2 cellular contexts compared by ENCODE assay signal in the genomic region with DNA sequence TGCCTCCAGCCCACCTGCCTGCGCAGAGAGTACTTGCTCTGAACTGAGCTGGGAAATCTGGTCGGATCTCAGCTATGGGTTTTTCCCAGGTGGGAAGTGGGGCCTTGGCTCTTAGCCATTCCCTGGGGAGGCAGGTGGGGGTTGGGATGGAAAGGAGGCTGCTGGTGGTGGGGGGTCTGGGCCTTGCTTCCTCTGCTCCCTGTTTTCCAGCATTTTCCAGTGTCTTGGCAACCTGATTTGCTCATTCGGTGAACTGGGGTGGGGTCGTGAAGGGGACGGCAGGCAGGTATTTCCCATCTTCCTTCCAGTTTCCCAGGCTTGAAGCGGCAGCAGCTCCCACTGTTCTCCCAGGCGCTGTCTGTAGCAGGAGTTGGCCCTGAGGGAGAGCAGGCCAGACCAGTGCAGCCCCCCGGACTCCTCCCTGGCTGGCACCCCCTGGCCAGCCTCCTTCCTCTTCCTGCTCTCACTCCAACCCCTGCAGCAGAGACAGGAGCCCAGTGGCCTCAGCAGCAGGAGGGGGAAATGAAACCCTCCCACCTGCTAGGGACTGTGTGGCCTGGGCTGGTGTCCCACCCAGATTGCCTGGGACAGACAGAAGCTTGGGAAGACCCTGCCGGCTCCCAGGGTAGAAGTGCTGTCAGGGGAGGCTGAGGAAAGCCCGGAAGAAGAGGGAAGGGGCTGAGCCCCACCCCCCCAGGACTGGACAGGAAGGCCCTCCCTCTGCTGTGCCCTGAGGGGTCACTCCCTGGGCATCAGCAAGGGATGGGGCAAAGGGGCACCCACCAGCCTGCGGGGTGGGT.
A peak's percentile ranks its signal among the peaks of the same experiment; 100 is the strongest.
TF ChIP-seq lines count a peak whose summit lies in the region.

No MANE protein-coding gene starts in this region.

TF ChIP-seq in HEK293, 187 proteins besides CTCF, POLR2A, EP300 and RAD21:
- TF ChIP-seq ZNF350 (tag by site-specific recombination; IDR thresholded peaks at IDR 0.05): no peak
- no peak for TF ChIP-seq IKZF3 (tag by site-specific recombination; IDR thresholded peaks at IDR 0.05)
- no peak for TF ChIP-seq PRDM2 (tag by site-specific recombination; IDR thresholded peaks at IDR 0.05; ENCODE audit: borderline replicate concordance)
- TF ChIP-seq GLIS1 (tag by site-specific recombination; IDR thresholded peaks at IDR 0.05): peak; percentile 82
- no peak for TF ChIP-seq ZNF398 (tag by site-specific recombination; IDR thresholded peaks at IDR 0.05)
- TF ChIP-seq, protein P1, sequence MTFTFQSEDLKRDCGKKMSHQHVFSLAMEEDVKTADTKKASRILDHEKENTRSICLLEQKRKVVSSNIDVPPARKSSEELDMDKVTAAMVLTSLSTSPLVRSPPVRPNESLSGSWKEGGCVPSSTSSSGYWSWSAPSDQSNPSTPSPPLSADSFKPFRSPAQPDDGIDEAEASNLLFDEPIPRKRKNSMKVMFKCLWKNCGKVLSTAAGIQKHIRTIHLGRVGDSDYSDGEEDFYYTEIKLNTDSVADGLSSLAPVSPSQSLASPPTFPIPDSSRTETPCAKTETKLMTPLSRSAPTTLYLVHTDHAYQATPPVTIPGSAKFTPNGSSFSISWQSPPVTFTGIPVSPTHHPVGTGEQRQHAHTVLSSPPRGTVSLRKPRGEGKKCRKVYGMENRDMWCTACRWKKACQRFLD (tag by site-specific recombination; IDR thresholded peaks at IDR 0.05): no peak
- TF ChIP-seq ZEB2 (tag by site-specific recombination; IDR thresholded peaks at IDR 0.05): no peak
- TF ChIP-seq, protein P2, sequence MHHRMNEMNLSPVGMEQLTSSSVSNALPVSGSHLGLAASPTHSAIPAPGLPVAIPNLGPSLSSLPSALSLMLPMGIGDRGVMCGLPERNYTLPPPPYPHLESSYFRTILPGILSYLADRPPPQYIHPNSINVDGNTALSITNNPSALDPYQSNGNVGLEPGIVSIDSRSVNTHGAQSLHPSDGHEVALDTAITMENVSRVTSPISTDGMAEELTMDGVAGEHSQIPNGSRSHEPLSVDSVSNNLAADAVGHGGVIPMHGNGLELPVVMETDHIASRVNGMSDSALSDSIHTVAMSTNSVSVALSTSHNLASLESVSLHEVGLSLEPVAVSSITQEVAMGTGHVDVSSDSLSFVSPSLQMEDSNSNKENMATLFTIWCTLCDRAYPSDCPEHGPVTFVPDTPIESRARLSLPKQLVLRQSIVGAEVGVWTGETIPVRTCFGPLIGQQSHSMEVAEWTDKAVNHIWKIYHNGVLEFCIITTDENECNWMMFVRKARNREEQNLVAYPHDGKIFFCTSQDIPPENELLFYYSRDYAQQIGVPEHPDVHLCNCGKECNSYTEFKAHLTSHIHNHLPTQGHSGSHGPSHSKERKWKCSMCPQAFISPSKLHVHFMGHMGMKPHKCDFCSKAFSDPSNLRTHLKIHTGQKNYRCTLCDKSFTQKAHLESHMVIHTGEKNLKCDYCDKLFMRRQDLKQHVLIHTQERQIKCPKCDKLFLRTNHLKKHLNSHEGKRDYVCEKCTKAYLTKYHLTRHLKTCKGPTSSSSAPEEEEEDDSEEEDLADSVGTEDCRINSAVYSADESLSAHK (tag by site-specific recombination; IDR thresholded peaks at IDR 0.05): no peak
- TF ChIP-seq ZIC2 (tag by site-specific recombination; IDR thresholded peaks at IDR 0.05): peak; percentile 70
- TF ChIP-seq ZNF707 (tag by site-specific recombination; IDR thresholded peaks at IDR 0.05): no peak

TF ChIP-seq in GM12878, 131 proteins besides CTCF, POLR2A, EP300 and RAD21 (continues in another document):
- TF ChIP-seq, protein P3, sequence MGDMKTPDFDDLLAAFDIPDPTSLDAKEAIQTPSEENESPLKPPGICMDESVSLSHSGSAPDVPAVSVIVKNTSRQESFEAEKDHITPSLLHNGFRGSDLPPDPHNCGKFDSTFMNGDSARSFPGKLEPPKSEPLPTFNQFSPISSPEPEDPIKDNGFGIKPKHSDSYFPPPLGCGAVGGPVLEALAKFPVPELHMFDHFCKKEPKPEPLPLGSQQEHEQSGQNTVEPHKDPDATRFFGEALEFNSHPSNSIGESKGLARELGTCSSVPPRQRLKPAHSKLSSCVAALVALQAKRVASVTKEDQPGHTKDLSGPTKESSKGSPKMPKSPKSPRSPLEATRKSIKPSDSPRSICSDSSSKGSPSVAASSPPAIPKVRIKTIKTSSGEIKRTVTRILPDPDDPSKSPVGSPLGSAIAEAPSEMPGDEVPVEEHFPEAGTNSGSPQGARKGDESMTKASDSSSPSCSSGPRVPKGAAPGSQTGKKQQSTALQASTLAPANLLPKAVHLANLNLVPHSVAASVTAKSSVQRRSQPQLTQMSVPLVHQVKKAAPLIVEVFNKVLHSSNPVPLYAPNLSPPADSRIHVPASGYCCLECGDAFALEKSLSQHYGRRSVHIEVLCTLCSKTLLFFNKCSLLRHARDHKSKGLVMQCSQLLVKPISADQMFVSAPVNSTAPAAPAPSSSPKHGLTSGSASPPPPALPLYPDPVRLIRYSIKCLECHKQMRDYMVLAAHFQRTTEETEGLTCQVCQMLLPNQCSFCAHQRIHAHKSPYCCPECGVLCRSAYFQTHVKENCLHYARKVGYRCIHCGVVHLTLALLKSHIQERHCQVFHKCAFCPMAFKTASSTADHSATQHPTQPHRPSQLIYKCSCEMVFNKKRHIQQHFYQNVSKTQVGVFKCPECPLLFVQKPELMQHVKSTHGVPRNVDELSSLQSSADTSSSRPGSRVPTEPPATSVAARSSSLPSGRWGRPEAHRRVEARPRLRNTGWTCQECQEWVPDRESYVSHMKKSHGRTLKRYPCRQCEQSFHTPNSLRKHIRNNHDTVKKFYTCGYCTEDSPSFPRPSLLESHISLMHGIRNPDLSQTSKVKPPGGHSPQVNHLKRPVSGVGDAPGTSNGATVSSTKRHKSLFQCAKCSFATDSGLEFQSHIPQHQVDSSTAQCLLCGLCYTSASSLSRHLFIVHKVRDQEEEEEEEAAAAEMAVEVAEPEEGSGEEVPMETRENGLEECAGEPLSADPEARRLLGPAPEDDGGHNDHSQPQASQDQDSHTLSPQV (IDR thresholded peaks at IDR 0.05): no peak
- TF ChIP-seq PAX5 (IDR thresholded peaks at IDR 0.05; ENCODE audit: borderline replicate concordance, low read depth, low read length) (no peak), SRF (IDR thresholded peaks at IDR 0.05; ENCODE audit: low read depth in 2 of 2, low read length in 2 of 2) (no peak), SUPT20H (IDR thresholded peaks at IDR 0.05; ENCODE audit: borderline replicate concordance, control insufficient read depth, low read depth, low read length) (no peak), YBX1 (IDR thresholded peaks at IDR 0.05) (no peak), MXI1 (IDR thresholded peaks at IDR 0.05; ENCODE audit: low read depth, low read length) (no peak), TCF3 (IDR thresholded peaks at IDR 0.05; ENCODE audit: borderline replicate concordance, insufficient read depth, low read depth, low read length) (no peak), MYC (IDR thresholded peaks at IDR 0.05; ENCODE audit: insufficient read depth, insufficient read length, insufficient replicate concordance, low read length, severe bottlenecking) (no peak), EED (IDR thresholded peaks at IDR 0.05; ENCODE audit: low read depth) (peak; percentile 49; the same call in 1 of the 2 replicates), BCL11A (IDR thresholded peaks at IDR 0.05; ENCODE audit: low read depth, low read length) (no peak), ZNF622 (IDR thresholded peaks at IDR 0.05) (no peak), RCOR1 (conservative IDR thresholded peaks at IDR 0.05; ENCODE audit: low read depth, low read length) (no peak), REST (IDR thresholded peaks at IDR 0.05; ENCODE audit: low read depth, low read length) (no peak), POLR2AphosphoS2 (IDR thresholded peaks at IDR 0.05; ENCODE audit: low read depth, low read length) (no peak), ZNF207 (IDR thresholded peaks at IDR 0.05; ENCODE audit: borderline replicate concordance) (no peak), ZZZ3 (IDR thresholded peaks at IDR 0.05; ENCODE audit: control insufficient read depth, insufficient read length, low read depth) (no peak), ZNF217 (IDR thresholded peaks at IDR 0.05) (no peak), MYB (IDR thresholded peaks at IDR 0.05; ENCODE audit: borderline replicate concordance, low read depth, low read length) (no peak), TAF1 (IDR thresholded peaks at IDR 0.05; ENCODE audit: borderline replicate concordance, low read depth, low read length) (no peak), CBX3 (IDR thresholded peaks at IDR 0.05; ENCODE audit: borderline replicate concordance, low read depth) (no peak), ZBTB4 (CRISPR knock-in tag; IDR thresholded peaks at IDR 0.05) (no peak), ZBTB33 (IDR thresholded peaks at IDR 0.05) (no peak), SMARCA5 (IDR thresholded peaks at IDR 0.05) (0 out of 2 replicates have a peak, but pooled peaks have one; percentile 2), ZNF24 (IDR thresholded peaks at IDR 0.05) (no peak), CREB1 (IDR thresholded peaks at IDR 0.05; ENCODE audit: low read depth) (no peak), LARP7 (IDR thresholded peaks at IDR 0.05) (no peak; the same call in 1 of the 2 replicates)
- TF ChIP-seq, protein P4, sequence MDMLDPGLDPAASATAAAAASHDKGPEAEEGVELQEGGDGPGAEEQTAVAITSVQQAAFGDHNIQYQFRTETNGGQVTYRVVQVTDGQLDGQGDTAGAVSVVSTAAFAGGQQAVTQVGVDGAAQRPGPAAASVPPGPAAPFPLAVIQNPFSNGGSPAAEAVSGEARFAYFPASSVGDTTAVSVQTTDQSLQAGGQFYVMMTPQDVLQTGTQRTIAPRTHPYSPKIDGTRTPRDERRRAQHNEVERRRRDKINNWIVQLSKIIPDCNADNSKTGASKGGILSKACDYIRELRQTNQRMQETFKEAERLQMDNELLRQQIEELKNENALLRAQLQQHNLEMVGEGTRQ (IDR thresholded peaks at IDR 0.05; ENCODE audit: borderline replicate concordance, low read depth, low read length): no peak
- TF ChIP-seq, protein P5, sequence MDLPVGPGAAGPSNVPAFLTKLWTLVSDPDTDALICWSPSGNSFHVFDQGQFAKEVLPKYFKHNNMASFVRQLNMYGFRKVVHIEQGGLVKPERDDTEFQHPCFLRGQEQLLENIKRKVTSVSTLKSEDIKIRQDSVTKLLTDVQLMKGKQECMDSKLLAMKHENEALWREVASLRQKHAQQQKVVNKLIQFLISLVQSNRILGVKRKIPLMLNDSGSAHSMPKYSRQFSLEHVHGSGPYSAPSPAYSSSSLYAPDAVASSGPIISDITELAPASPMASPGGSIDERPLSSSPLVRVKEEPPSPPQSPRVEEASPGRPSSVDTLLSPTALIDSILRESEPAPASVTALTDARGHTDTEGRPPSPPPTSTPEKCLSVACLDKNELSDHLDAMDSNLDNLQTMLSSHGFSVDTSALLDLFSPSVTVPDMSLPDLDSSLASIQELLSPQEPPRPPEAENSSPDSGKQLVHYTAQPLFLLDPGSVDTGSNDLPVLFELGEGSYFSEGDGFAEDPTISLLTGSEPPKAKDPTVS (IDR thresholded peaks at IDR 0.05; ENCODE audit: low read depth, low read length): no peak
